16 cellular contexts compared by ENCODE assay signal in the genomic region with DNA sequence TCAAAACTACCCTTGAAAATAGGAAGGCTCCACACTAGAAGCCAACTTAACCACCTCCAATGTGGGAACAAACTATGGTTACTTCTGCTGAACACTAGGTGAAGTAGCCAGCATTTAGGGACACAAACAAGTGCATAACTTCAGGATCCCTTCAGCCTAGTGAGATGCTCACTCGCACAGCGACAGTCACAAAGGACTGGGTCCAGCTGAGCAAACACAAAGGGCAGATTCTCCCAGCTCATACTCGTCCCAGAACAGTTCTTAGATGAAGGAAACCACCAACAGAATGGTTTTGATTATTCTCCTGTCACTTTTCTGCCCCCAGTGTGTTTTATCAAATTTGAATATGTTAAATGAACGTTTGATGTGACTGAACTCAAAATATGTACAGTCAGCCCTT.
A peak's percentile ranks its signal among the peaks of the same experiment; 100 is the strongest.
DNase-seq lines count a peak whose midpoint lies in the region; ATAC-seq and TF ChIP-seq lines count a peak whose summit lies in the region.
"Had no signal": no experiment of that assay in that cellular context is flagged by ENCODE, and none has a peak within 500 bp of the region (broad histone marks: within the 10 kb centered on the region; RNA-seq: fewer than 3 reads in every experiment).

No MANE protein-coding gene starts in this region.

- H3K36me3 ChIP-seq in neural progenitor cell: no peaks in the 10 kb centered on the region
- H3K36me3 ChIP-seq: BLaER1, SJCRH30 had no signal

- no peaks in the 10 kb centered on the region for H4K20me1 ChIP-seq in neural progenitor cell (ENCODE audit: low read depth)
- H4K20me1 ChIP-seq: BLaER1 had no signal

- intact Hi-C loops in dorsolateral prefrontal cortex (cut with DNase I): no loop called here

- DNase-seq in COLO668 (lab: John Stamatoyannopoulos, UW; ENCODE audit: unreplicated experiment) (peak; percentile 58), NCI-H345 (lab: John Stamatoyannopoulos, UW) (peak; percentile 39), dorsolateral prefrontal cortex (peak in 3 of 10 donors; percentile 35 to 56 (median 53)), neural progenitor cell (ENCODE audit: low spot score) (peak; percentile 57), progenitor cell of endocrine pancreas (ENCODE audit: low spot score, unreplicated experiment) (no peak)
- DNase-seq in activated CD4-positive, alpha-beta T cell treated with anti-CD3 and anti-CD28 coated beads, Interleukin-2, amount 50 U/mL, for 1 hour: no peak
- DNase-seq: Karpas-422, MM.1S, NCI-H1105, NCI-H2029, SJCRH30, SW 1271 had no signal

- no peaks in the 10 kb centered on the region for H3K79me2 ChIP-seq in neural progenitor cell (ENCODE audit: low read depth)

- H2AFZ ChIP-seq in neural progenitor cell (replicated peaks): no peak overlapping the region

- H3K4me2 ChIP-seq in neural progenitor cell: no peak overlapping the region
- H3K4me2 ChIP-seq: BLaER1 had no signal

- no peaks in the 10 kb centered on the region for H3K9me3 Mint-ChIP-seq in neural progenitor cell
- H3K9me3 Mint-ChIP-seq in progenitor cell of endocrine pancreas (ENCODE audit: low read depth): no peaks in the 10 kb centered on the region

- ATAC-seq in GM19351 (IDR thresholded peaks at IDR 0.05; ENCODE audit: unreplicated experiment): no peak
- ATAC-seq in HG02759 (IDR thresholded peaks at IDR 0.05; ENCODE audit: unreplicated experiment): no peak
- ATAC-seq: HepG2 had no signal

- H3K27me3 ChIP-seq in dorsolateral prefrontal cortex (no peaks in the 10 kb centered on the region), neural progenitor cell (no peaks in the 10 kb centered on the region)
- H3K27me3 ChIP-seq: BLaER1, SJCRH30 had no signal

- H3K4me3 ChIP-seq in dorsolateral prefrontal cortex (peak overlapping the region in 18 of 59 donors; percentile 4 to 41 (median 20)), neural progenitor cell (no peak overlapping the region)
- H3K4me3 ChIP-seq: BLaER1, SJCRH30 had no signal

- H3K4me1 ChIP-seq in neural progenitor cell: no peaks in the 10 kb centered on the region
- H3K4me1 ChIP-seq: BLaER1, SJCRH30 had no signal

- H3F3A ChIP-seq in neural progenitor cell (ENCODE audit: low read depth): no peaks in the 10 kb centered on the region

- H3K4me1 Mint-ChIP-seq in neural progenitor cell (peaks cover 7% of the 10 kb centered on the region), progenitor cell of endocrine pancreas (ENCODE audit: low read depth) (peaks cover 3% of the 10 kb centered on the region)

- H3K36me3 Mint-ChIP-seq in neural progenitor cell (no peaks in the 10 kb centered on the region), progenitor cell of endocrine pancreas (ENCODE audit: insufficient read depth) (no peaks in the 10 kb centered on the region)

- no peak overlapping the region for H3K27ac Mint-ChIP-seq in neural progenitor cell
- H3K27ac Mint-ChIP-seq in progenitor cell of endocrine pancreas: no peak overlapping the region

- no peaks in the 10 kb centered on the region for H3K27me3 Mint-ChIP-seq in neural progenitor cell (ENCODE audit: insufficient read depth, low read depth)
- no peaks in the 10 kb centered on the region for H3K27me3 Mint-ChIP-seq in progenitor cell of endocrine pancreas

- TF ChIP-seq CTCF in dorsolateral prefrontal cortex (IDR thresholded peaks at IDR 0.05 in 54 of 56, conservative IDR thresholded peaks at IDR 0.05 in 2 of 56; ENCODE audit: low read depth in 1 of 56, partially characterized antibody in 56 of 56) (peak in 2 of 56 donors; percentile 5 to 12), neural progenitor cell (IDR thresholded peaks at IDR 0.05) (no peak), progenitor cell of endocrine pancreas (IDR thresholded peaks at IDR 0.05; ENCODE audit: unreplicated experiment) (no peak)

- no peak overlapping the region for H3K9ac ChIP-seq in neural progenitor cell
- H3K9ac ChIP-seq: BLaER1 had no signal

- H3K4me3 Mint-ChIP-seq in neural progenitor cell: no peak overlapping the region
- H3K4me3 Mint-ChIP-seq in progenitor cell of endocrine pancreas (ENCODE audit: low read depth): no peak overlapping the region

- peak overlapping the region in 56 of 59 donors; percentile 1 to 89 (median 62) for H3K27ac ChIP-seq in dorsolateral prefrontal cortex
- no peak overlapping the region for H3K27ac ChIP-seq in neural progenitor cell
- H3K27ac ChIP-seq: BLaER1, SJCRH30 had no signal

- no peaks in the 10 kb centered on the region for H3K9me3 ChIP-seq in neural progenitor cell (ENCODE audit: low read depth)
- H3K9me3 ChIP-seq: BLaER1, SJCRH30 had no signal

Comparison
In these comparisons a context has a peak if more than half of its experiments do, and no peak if none do; other contexts are left out.
1. DNase-seq: peak in COLO668 (single experiment), NCI-H345 (single experiment) and neural progenitor cell (single experiment); none in progenitor cell of endocrine pancreas (single experiment) and activated CD4-positive, alpha-beta T cell treated with anti-CD3 and anti-CD28 coated beads, Interleukin-2, amount 50 U/mL, for 1 hour (single experiment).